ENCODE assay signal across 9 cellular contexts in genomic region chr13:37001921-37002250, GRCh38. TPM values are rescaled to one million over a fixed set of nuclear protein-coding genes. Genes with fewer than 3 reads are reported as not detected.
DNase-seq lines count a peak whose midpoint lies in the region; ATAC-seq and TF ChIP-seq lines count a peak whose summit lies in the region.
"Had no signal": no experiment of that assay in that cellular context is flagged by ENCODE, and none has a peak within 500 bp of the region (broad histone marks: within the 10 kb centered on the region; RNA-seq: fewer than 3 reads in every experiment).

No MANE protein-coding gene starts in this region.

- peak overlapping the region; percentile 100 for H3K27ac Mint-ChIP-seq in stimulated activated effector memory CD8-positive, alpha-beta T cell treated with anti-CD3 and anti-CD28 coated beads, Interleukin-12 subunit alpha, Interleukin-12 subunit beta, amount 100 ng/mL, for 72 hours

- H3K27me3 ChIP-seq in Panc1 (ENCODE audit: control insufficient read depth, insufficient read depth, low read length) (no peaks in the 10 kb centered on the region), vagina (no peaks in the 10 kb centered on the region)

- H3K4me1 ChIP-seq in Panc1 (ENCODE audit: control insufficient read depth, insufficient read depth, low read length), result peaks cover 8% of the 10 kb centered on the region
- H3K4me1 ChIP-seq in vagina, result peaks cover 31% of the 10 kb centered on the region

- no peak for TF ChIP-seq CTCF in Panc1 (IDR thresholded peaks at IDR 0.05)
- no peak for TF ChIP-seq CTCF in epithelial cell of proximal tubule (conservative IDR thresholded peaks at IDR 0.05; ENCODE audit: low read depth, low read length)
- no peak for TF ChIP-seq CTCF in vagina (IDR thresholded peaks at IDR 0.05)

- H3K4me3 ChIP-seq in Panc1 (ENCODE audit: low read depth in 2 of 2, low read length in 2 of 2) (peak overlapping the region; percentile 87 to 98), epithelial cell of proximal tubule (ENCODE audit: low read depth, low read length) (peak overlapping the region; percentile 92), vagina (peak overlapping the region in 1 of 2 donors; percentile 41)

- H3K9me3 Mint-ChIP-seq in activated T-cell treated with anti-CD3 and anti-CD28 coated beads, Interleukin-2, amount 50 U/mL, for 4 hours, result no peaks in the 10 kb centered on the region
- H3K9me3 Mint-ChIP-seq in stimulated activated effector memory CD8-positive, alpha-beta T cell treated with anti-CD3 and anti-CD28 coated beads, Interleukin-12 subunit alpha, Interleukin-12 subunit beta, amount 100 ng/mL, for 72 hours, result no peaks in the 10 kb centered on the region

- POLR2A ChIA-PET in Panc1 (lab: Charles Lee), result no interaction called here

- in situ Hi-C loops in Panc1 (cut with HindIII; ENCODE audit: low pct_unique_long_range_greater_than_20kb, low sequenced_read_pairs), result no loop called here

- H3K9me3 ChIP-seq in Panc1 (ENCODE audit: control insufficient read depth, insufficient read depth, low read depth, low read length), result no peaks in the 10 kb centered on the region
- H3K9me3 ChIP-seq in vagina, result no peaks in the 10 kb centered on the region

- no peak for DNase-seq in activated T-cell treated with anti-CD3 and anti-CD28 coated beads, Interleukin-2, amount 50 U/mL, for 4 hours
- DNase-seq in activated T-cell treated with anti-CD3 and anti-CD28 coated beads, Interleukin-2, amount 50 U/mL, for 48 hours, result no peak
- DNase-seq in Panc1 (ENCODE audit: low read depth, low spot score), result no peak
- DNase-seq in epithelial cell of proximal tubule (ENCODE audit: low read depth), result no peak
- DNase-seq in stimulated activated effector memory CD8-positive, alpha-beta T cell treated with anti-CD3 and anti-CD28 coated beads, Interleukin-12 subunit alpha, Interleukin-12 subunit beta, amount 100 ng/mL, for 72 hours (ENCODE audit: low spot score in 2 of 2), result no peak
- DNase-seq in stimulated activated CD4-positive, alpha-beta T cell treated with anti-CD3 and anti-CD28 coated beads, Interleukin-4, amount 100 ng/mL, for 24 hours, result no peak
- DNase-seq in vagina (ENCODE audit: extremely low spot score in 2 of 2), result no peak
- DNase-seq: activated CD4-positive, CD25-positive, alpha-beta regulatory T cell treated with anti-CD3 and anti-CD28 coated beads, Interleukin-2, amount 50 U/mL, for 72 hours had no signal

- H3K27ac ChIP-seq in Panc1 (ENCODE audit: low read length) (peak overlapping the region; percentile 87), vagina (no peak overlapping the region)

- H3K36me3 Mint-ChIP-seq in activated T-cell treated with anti-CD3 and anti-CD28 coated beads, Interleukin-2, amount 50 U/mL, for 4 hours (ENCODE audit: insufficient read depth), result peaks cover 23% of the 10 kb centered on the region
- H3K36me3 Mint-ChIP-seq in stimulated activated effector memory CD8-positive, alpha-beta T cell treated with anti-CD3 and anti-CD28 coated beads, Interleukin-12 subunit alpha, Interleukin-12 subunit beta, amount 100 ng/mL, for 72 hours, result peaks cover 92% of the 10 kb centered on the region

- no peak for TF ChIP-seq POLR2A in vagina (IDR thresholded peaks at IDR 0.05)

- intact Hi-C loops in Panc1 (cut with micrococcal nuclease; ENCODE audit: unreplicated experiment) (no loop called here), vagina (cut with DNase I) (no loop called here)

- peaks cover 33% of the 10 kb centered on the region for H3K36me3 ChIP-seq in Panc1 (ENCODE audit: control insufficient read depth, insufficient read depth, low read length)
- peaks cover 0 to 44% of the 10 kb centered on the region in 2 donors for H3K36me3 ChIP-seq in vagina

- H3K4me3 Mint-ChIP-seq in activated T-cell treated with anti-CD3 and anti-CD28 coated beads, Interleukin-2, amount 50 U/mL, for 4 hours, result peak overlapping the region; percentile 100
- peak overlapping the region; percentile 99 for H3K4me3 Mint-ChIP-seq in stimulated activated effector memory CD8-positive, alpha-beta T cell treated with anti-CD3 and anti-CD28 coated beads, Interleukin-12 subunit alpha, Interleukin-12 subunit beta, amount 100 ng/mL, for 72 hours

- H3K4me1 Mint-ChIP-seq in activated T-cell treated with anti-CD3 and anti-CD28 coated beads, Interleukin-2, amount 50 U/mL, for 4 hours (ENCODE audit: low read depth), result peaks cover 32% of the 10 kb centered on the region
- H3K4me1 Mint-ChIP-seq in stimulated activated effector memory CD8-positive, alpha-beta T cell treated with anti-CD3 and anti-CD28 coated beads, Interleukin-12 subunit alpha, Interleukin-12 subunit beta, amount 100 ng/mL, for 72 hours, result peaks cover 22% of the 10 kb centered on the region

- CTCF ChIA-PET in Panc1 (lab: Charles Lee), result no interaction called here

- no peaks in the 10 kb centered on the region for H3K27me3 Mint-ChIP-seq in activated T-cell treated with anti-CD3 and anti-CD28 coated beads, Interleukin-2, amount 50 U/mL, for 4 hours (ENCODE audit: low read depth)

- no TSS peak for BruUV-seq in Panc1 (replicated peaks; lab: Mats Ljungman, UMichigan)

- no peak for ATAC-seq in activated T-cell treated with anti-CD3 and anti-CD28 coated beads, Interleukin-2, amount 50 U/mL, for 4 hours
- no peak for ATAC-seq in Panc1
- no peak for ATAC-seq in stimulated activated effector memory CD8-positive, alpha-beta T cell treated with anti-CD3 and anti-CD28 coated beads, Interleukin-12 subunit alpha, Interleukin-12 subunit beta, amount 100 ng/mL, for 72 hours
- ATAC-seq in GM18502 (IDR thresholded peaks at IDR 0.05; ENCODE audit: poor library complexity, unreplicated experiment), result no peak

RNA-seq across cellular contexts. Expression of gene EXOSC8, which starts 1.3 kb away (rescaled TPM):
- 100 to 1,000 TPM; 123 to 153 (median 134) TPM for total RNA-seq in activated T-cell treated with anti-CD3 and anti-CD28 coated beads, Interleukin-2, amount 50 U/mL, for 4 hours
- total RNA-seq in Panc1 (2021; ENCODE audit: unreplicated experiment) (40.0 TPM), epithelial cell of proximal tubule (68.1 and 92.8 TPM in 2 replicates), vagina (26.3 TPM)
- 18.8 TPM for polyA plus RNA-seq in Panc1 (2012; ENCODE audit: insufficient read length)

RNA-seq across cellular contexts. Expression of gene ALG5, which starts 2.7 kb away (rescaled TPM):
- total RNA-seq in activated T-cell treated with anti-CD3 and anti-CD28 coated beads, Interleukin-2, amount 50 U/mL, for 4 hours, result 10 to 100 TPM; 46.1 to 50.8 (median 49.3) TPM
- total RNA-seq in Panc1 (2021; ENCODE audit: unreplicated experiment) (19.3 TPM), epithelial cell of proximal tubule (26.3 and 36.8 TPM in 2 replicates), vagina (18.9 TPM)
- 12.5 TPM for polyA plus RNA-seq in Panc1 (2012; ENCODE audit: insufficient read length)

RNA-seq across cellular contexts. Expression of gene SUPT20H, which starts 57.6 kb away (rescaled TPM):
- total RNA-seq in activated T-cell treated with anti-CD3 and anti-CD28 coated beads, Interleukin-2, amount 50 U/mL, for 4 hours, result 10 to 100 TPM; 44.4 to 51.8 (median 45.6) TPM
- total RNA-seq in Panc1 (2021; ENCODE audit: unreplicated experiment), result 32.9 TPM
- 12.8 TPM for polyA plus RNA-seq in Panc1 (2012; ENCODE audit: insufficient read length)
- total RNA-seq in epithelial cell of proximal tubule, result 40.7 and 41.4 TPM in 2 replicates
- 34.1 TPM for total RNA-seq in vagina
